ENCODE assay signal across 13 cellular contexts in genomic region chr1:53734650-53735211, GRCh38. TPM values are rescaled to one million over a fixed set of nuclear protein-coding genes. Genes with fewer than 3 reads are reported as not detected.
DNase-seq lines count a peak whose midpoint lies in the region; ATAC-seq, FAIRE-seq and TF ChIP-seq lines count a peak whose summit lies in the region.
"Had no signal": no experiment of that assay in that cellular context is flagged by ENCODE, and none has a peak within 500 bp of the region (broad histone marks: within the 10 kb centered on the region; RNA-seq: fewer than 3 reads in every experiment).

No MANE protein-coding gene starts in this region.

- TF ChIP-seq CTCF in bronchial epithelial cell (IDR thresholded peaks at IDR 0.05; ENCODE audit: insufficient read depth, low read length, severe bottlenecking) = no peak
- TF ChIP-seq CTCF in nephron (IDR thresholded peaks at IDR 0.05; ENCODE audit: unreplicated experiment in 3 of 3) = no peak
- no peak for TF ChIP-seq CTCF in GM10266 (IDR thresholded peaks at IDR 0.05; ENCODE audit: control insufficient read depth, insufficient read depth, low read depth, missing control alignments)

- no peaks in the 10 kb centered on the region for H3K9me3 Mint-ChIP-seq in nephron
- H3K9me3 Mint-ChIP-seq: activated T-helper 17 cell treated with anti-CD3 and anti-CD28 coated beads, Interleukin-2, amount 50 U/mL, for 72 hours; CD4-positive, alpha-beta memory T cell had no signal

- H3K27me3 ChIP-seq in bronchial epithelial cell (ENCODE audit: control insufficient read depth, insufficient read depth, low read length) = peaks cover 16% of the 10 kb centered on the region

- H3K4me3 Mint-ChIP-seq in nephron = no peak overlapping the region
- H3K4me3 Mint-ChIP-seq: activated T-helper 17 cell treated with anti-CD3 and anti-CD28 coated beads, Interleukin-2, amount 50 U/mL, for 72 hours; CD4-positive, alpha-beta memory T cell had no signal

- ATAC-seq in HG02588 (IDR thresholded peaks at IDR 0.05; ENCODE audit: unreplicated experiment) = no peak
- ATAC-seq: activated T-helper 17 cell treated with anti-CD3 and anti-CD28 coated beads, Interleukin-2, amount 50 U/mL, for 72 hours had no signal

- peaks cover 85% of the 10 kb centered on the region for H3K27me3 Mint-ChIP-seq in nephron (ENCODE audit: low read depth)

- H3K36me3 ChIP-seq in bronchial epithelial cell (ENCODE audit: control insufficient read depth, insufficient read depth, low read length) = no peaks in the 10 kb centered on the region

- peaks cover 41% of the 10 kb centered on the region for H3K4me1 Mint-ChIP-seq in nephron
- H3K4me1 Mint-ChIP-seq: activated T-helper 17 cell treated with anti-CD3 and anti-CD28 coated beads, Interleukin-2, amount 50 U/mL, for 72 hours had no signal

- H3K27ac Mint-ChIP-seq in nephron = peak overlapping the region in 2 of 3 experiments; percentile 8 to 17
- H3K27ac Mint-ChIP-seq: activated T-helper 17 cell treated with anti-CD3 and anti-CD28 coated beads, Interleukin-2, amount 50 U/mL, for 72 hours; CD4-positive, alpha-beta memory T cell had no signal

- no peak overlapping the region for H3K4me3 ChIP-seq in bronchial epithelial cell (ENCODE audit: low read depth, low read length)

- DNase-seq in ELR (ENCODE audit: low read depth) = peak; percentile 85
- DNase-seq in NCI-H1694 treated with DMSO at 0.1 percent for 48 hours (lab: John Stamatoyannopoulos, UW) = peak; percentile 42
- DNase-seq in bronchial epithelial cell (ENCODE audit: low read depth) = peak; percentile 29
- no peak for DNase-seq in GM10266 (ENCODE audit: extremely low spot score)
- no peak for DNase-seq in NCI-H2081 (lab: John Stamatoyannopoulos, UW)
- no peak for DNase-seq in stimulated activated CD4-positive, alpha-beta T cell treated with anti-CD3 and anti-CD28 coated beads, Interleukin-2, amount 100 ng/mL, for 48 hours
- DNase-seq: activated CD4-positive, CD25-positive, alpha-beta regulatory T cell treated with anti-CD3 and anti-CD28 coated beads, Interleukin-2, amount 50 U/mL, for 72 hours; CD4-positive, alpha-beta memory T cell; midbrain; substantia nigra had no signal

- no peaks in the 10 kb centered on the region for H3K36me3 Mint-ChIP-seq in nephron (ENCODE audit: low read depth)
- H3K36me3 Mint-ChIP-seq: CD4-positive, alpha-beta memory T cell had no signal

- FAIRE-seq in bronchial epithelial cell (lab: Jason Lieb, UNC) = no peak

RNA-seq across cellular contexts. Expression of gene GLIS1, which starts 4.2 kb away (rescaled TPM):
- total RNA-seq in bronchial epithelial cell = under 0.01 TPM in 1 of 2 replicates, not detected in the other
- total RNA-seq: activated T-helper 17 cell treated with anti-CD3 and anti-CD28 coated beads, Interleukin-2, amount 50 U/mL, for 72 hours; CD4-positive, alpha-beta memory T cell had no signal

Comparison
In these comparisons a context has a peak if more than half of its experiments do, and no peak if none do; other contexts are left out.
1. DNase-seq: peak in ELR (single experiment), NCI-H1694 treated with DMSO at 0.1 percent for 48 hours (single experiment) and bronchial epithelial cell (single experiment); none in GM10266 (single experiment), NCI-H2081 (0 of 2) and stimulated activated CD4-positive, alpha-beta T cell treated with anti-CD3 and anti-CD28 coated beads, Interleukin-2, amount 100 ng/mL, for 48 hours (0 of 2).